In genomic region chr7:117478796-117479479, GRCh38 we compare ENCODE assay signal across 11 cellular contexts. TPM values are rescaled to one million over a fixed set of nuclear protein-coding genes. Genes with fewer than 3 reads are reported as not detected.
DNase-seq lines count a peak whose midpoint lies in the region; ATAC-seq, FAIRE-seq and TF ChIP-seq lines count a peak whose summit lies in the region.
"Had no signal": no experiment of that assay in that cellular context is flagged by ENCODE, and none has a peak within 500 bp of the region (broad histone marks: within the 10 kb centered on the region; RNA-seq: fewer than 3 reads in every experiment).

No MANE protein-coding gene starts in this region.

- DNase-seq in RWPE2 (ENCODE audit: low spot score): no peak
- no peak for DNase-seq in endothelial cell of umbilical vein (ENCODE audit: low read depth, low spot score)
- DNase-seq in mesothelial cell of epicardium (ENCODE audit: low spot score in 2 of 2, unreplicated experiment in 2 of 2): no peak
- DNase-seq in thoracic aorta (ENCODE audit: low spot score): no peak
- DNase-seq in activated effector memory CD4-positive, alpha-beta T cell treated with Interleukin-2 at 50 U/mL for 16 hours: no peak
- no peak for DNase-seq in GM03348 (ENCODE audit: low spot score)
- no peak for DNase-seq in hepatic stellate cell (ENCODE audit: low spot score)
- DNase-seq: NCI-H1436 treated with DMSO at 0.1 percent for 48 hours; stimulated activated CD8-positive, alpha-beta memory T cell treated with anti-CD3 and anti-CD28 coated beads, Interleukin-4, amount 100 ng/mL, for 48 hours had no signal

- H3K9me3 ChIP-seq in RWPE2 (ENCODE audit: severe bottlenecking): no peaks in the 10 kb centered on the region
- no peaks in the 10 kb centered on the region for H3K9me3 ChIP-seq in endothelial cell of umbilical vein (replicated peaks; ENCODE audit: control insufficient read depth, insufficient read depth, low read length)
- H3K9me3 ChIP-seq in thoracic aorta: no peaks in the 10 kb centered on the region

- TF ChIP-seq POLR2A in endothelial cell of umbilical vein (IDR thresholded peaks at IDR 0.05; ENCODE audit: low read depth, low read length): no peak

- no peak overlapping the region for H3K4me3 ChIP-seq in RWPE2 (ENCODE audit: severe bottlenecking)
- H3K4me3 ChIP-seq in endothelial cell of umbilical vein (replicated peaks in 1 of 3; ENCODE audit: insufficient read depth in 1 of 3, low read depth in 1 of 3, low read length in 3 of 3): peak overlapping the region in 2 of 3 experiments; percentile 26 to 44
- peak overlapping the region; percentile 72 for H3K4me3 ChIP-seq in thoracic aorta

- H3K4me1 Mint-ChIP-seq in mesothelial cell of epicardium: peaks cover 8% of the 10 kb centered on the region

- intact Hi-C loops in endothelial cell of umbilical vein (cut with micrococcal nuclease): loop anchor here (5.0 kb wide), 1 partner anchor 198 kb away; no protein-coding TSS in a partner anchor

- no peak overlapping the region for H3K27ac Mint-ChIP-seq in mesothelial cell of epicardium

- H3K27ac ChIP-seq in RWPE2 (ENCODE audit: poor library complexity, severe bottlenecking) (no peak overlapping the region), endothelial cell of umbilical vein (ENCODE audit: insufficient read depth, low read depth, low read length) (no peak overlapping the region), thoracic aorta (no peak overlapping the region)

- H3K4me3 Mint-ChIP-seq in mesothelial cell of epicardium: peak overlapping the region; percentile 77

- no TSS peak for BruUV-seq in endothelial cell of umbilical vein (replicated peaks; lab: Mats Ljungman, UMichigan)

- ATAC-seq in RWPE2 (ENCODE audit: low read depth) (peak; percentile 10; the same call in 1 of the 3 replicates), thoracic aorta (ENCODE audit: insufficient number of reproducible peaks, low FRiP score, low read depth) (no peak), HG03457 (IDR thresholded peaks at IDR 0.05; ENCODE audit: unreplicated experiment) (no peak)

- peak overlapping the region; percentile 34 for H3K4me2 ChIP-seq in endothelial cell of umbilical vein (ENCODE audit: insufficient read depth, low read length)

- H3K36me3 ChIP-seq in RWPE2 (ENCODE audit: low read depth): no peaks in the 10 kb centered on the region
- no peaks in the 10 kb centered on the region for H3K36me3 ChIP-seq in endothelial cell of umbilical vein (ENCODE audit: control insufficient read depth in 2 of 2, extremely low read depth in 1 of 2, insufficient read depth in 2 of 2, low read length in 2 of 2)
- no peaks in the 10 kb centered on the region for H3K36me3 ChIP-seq in thoracic aorta

- no peaks in the 10 kb centered on the region for H3K9me3 Mint-ChIP-seq in mesothelial cell of epicardium

- peak overlapping the region; percentile 71 for H2AFZ ChIP-seq in endothelial cell of umbilical vein (ENCODE audit: low read depth, low read length)

- no peaks in the 10 kb centered on the region for H3K9me1 ChIP-seq in endothelial cell of umbilical vein (replicated peaks; ENCODE audit: control insufficient read depth, extremely low read depth, insufficient read depth, low read length)

- peaks cover 48% of the 10 kb centered on the region for H3K27me3 Mint-ChIP-seq in mesothelial cell of epicardium (ENCODE audit: low read depth)

- peak; percentile 77 for FAIRE-seq in endothelial cell of umbilical vein (lab: Jason Lieb, UNC)

- dilution Hi-C loops in endothelial cell of umbilical vein (cut with MboI; ENCODE audit: extremely low pct_ligation_motif_present, low sequenced_read_pairs): no loop called here

- POLR2A ChIA-PET in endothelial cell of umbilical vein (lab: Charles Lee): no interaction called here

- H3K4me1 ChIP-seq in RWPE2 (ENCODE audit: insufficient read depth, poor library complexity, severe bottlenecking) (no peaks in the 10 kb centered on the region), endothelial cell of umbilical vein (ENCODE audit: control insufficient read depth, extremely low read depth, insufficient read depth, low read length) (no peaks in the 10 kb centered on the region), thoracic aorta (ENCODE audit: control insufficient read depth in 1 of 2, low read depth in 2 of 2) (peaks cover 0 to 11% of the 10 kb centered on the region in 2 donors)

- no peaks in the 10 kb centered on the region for H4K20me1 ChIP-seq in endothelial cell of umbilical vein (replicated peaks; ENCODE audit: control insufficient read depth, extremely low read depth, insufficient read depth, low read length)

- H3K79me2 ChIP-seq in endothelial cell of umbilical vein (ENCODE audit: control insufficient read depth, insufficient read depth, low read length): no peaks in the 10 kb centered on the region

- no peak for TF ChIP-seq CTCF in RWPE2 (IDR thresholded peaks at IDR 0.05; ENCODE audit: poor library complexity, severe bottlenecking)
- no peak for TF ChIP-seq CTCF in endothelial cell of umbilical vein (IDR thresholded peaks at IDR 0.05; ENCODE audit: extremely low read depth in 1 of 2, insufficient read depth in 1 of 2, low read depth in 1 of 2, low read length in 2 of 2)
- no peak for TF ChIP-seq CTCF in mesothelial cell of epicardium (IDR thresholded peaks at IDR 0.05; ENCODE audit: unreplicated experiment)
- no peak for TF ChIP-seq CTCF in thoracic aorta (IDR thresholded peaks at IDR 0.05)

- H3K27me3 ChIP-seq in RWPE2 (ENCODE audit: insufficient read depth, poor library complexity, severe bottlenecking) (peaks cover 63% of the 10 kb centered on the region), endothelial cell of umbilical vein (ENCODE audit: control insufficient read depth in 2 of 2, insufficient read depth in 2 of 2, low read length in 2 of 2) (peaks cover 32 to 48% of the 10 kb centered on the region in 2 experiments), thoracic aorta (replicated peaks; ENCODE audit: insufficient read depth) (no peaks in the 10 kb centered on the region)

- H3K9ac ChIP-seq in endothelial cell of umbilical vein (replicated peaks; ENCODE audit: extremely low read depth, insufficient read depth, low read length): no peak overlapping the region

- H3K36me3 Mint-ChIP-seq in mesothelial cell of epicardium: no peaks in the 10 kb centered on the region

- CTCF ChIA-PET in endothelial cell of umbilical vein (lab: Charles Lee): interaction anchor here (1.2 kb wide), 1 partner anchor 20 kb away, joined by 3 read pairs; no protein-coding TSS in a partner anchor

TF ChIP-seq in endothelial cell of umbilical vein, 7 proteins besides CTCF, POLR2A, EP300 and RAD21:
- TF ChIP-seq POLR2AphosphoS5 (IDR thresholded peaks at IDR 0.05; ENCODE audit: insufficient read depth, low read depth, low read length) (no peak), EZH2 (IDR thresholded peaks at IDR 0.05; ENCODE audit: borderline replicate concordance, low read depth, low read length, severe bottlenecking) (peak; percentile 62)

RNA-seq across cellular contexts. Expression of gene CFTR, which starts 0.9 kb away (rescaled TPM):
- total RNA-seq in endothelial cell of umbilical vein: not detected in 2 replicates
- polyA plus RNA-seq in endothelial cell of umbilical vein: 0.03 TPM in 1 of 2 replicates, not detected in the other
- polyA plus RNA-seq in endothelial cell of umbilical vein (2011; cell fraction: cytosol; rRNA removed): not detected in 2 replicates
- 0.04 TPM in 1 of 2 replicates, not detected in the other for polyA plus RNA-seq in endothelial cell of umbilical vein (2011; cell fraction: nucleus; rRNA removed)
- polyA plus RNA-seq in endothelial cell of umbilical vein (2012): not detected in 2 replicates
- polyA minus RNA-seq in endothelial cell of umbilical vein: not detected in 2 replicates
- polyA minus RNA-seq in endothelial cell of umbilical vein (2011; cell fraction: cytosol; rRNA and poly(A)+ RNA removed): not detected
- polyA minus RNA-seq in endothelial cell of umbilical vein (2011; cell fraction: nucleus; rRNA and poly(A)+ RNA removed): not detected in 2 replicates
- 0.91 to 2.7 TPM (median 1.4 TPM) in 3 replicates for total RNA-seq in mesothelial cell of epicardium
- total RNA-seq in thoracic aorta: under 1 TPM in 1 of 2 donors, not detected in 1; 0.68 TPM
- total RNA-seq: RPMI7951 had no signal

RNA-seq across cellular contexts. Expression of gene ASZ1, which starts 51.6 kb away (rescaled TPM):
- total RNA-seq in endothelial cell of umbilical vein (not detected in 2 replicates), mesothelial cell of epicardium (0.18 TPM in 1 of 3 replicates, not detected in the others), thoracic aorta (not detected)
- not detected in 2 replicates for polyA plus RNA-seq in endothelial cell of umbilical vein
- not detected in 2 replicates for polyA plus RNA-seq in endothelial cell of umbilical vein (2011; cell fraction: cytosol; rRNA removed)
- not detected in 2 replicates for polyA plus RNA-seq in endothelial cell of umbilical vein (2011; cell fraction: nucleus; rRNA removed)
- not detected in 2 replicates for polyA plus RNA-seq in endothelial cell of umbilical vein (2012)
- polyA minus RNA-seq in endothelial cell of umbilical vein: not detected in 2 replicates
- polyA minus RNA-seq in endothelial cell of umbilical vein (2011; cell fraction: cytosol; rRNA and poly(A)+ RNA removed): not detected
- not detected in 2 replicates for polyA minus RNA-seq in endothelial cell of umbilical vein (2011; cell fraction: nucleus; rRNA and poly(A)+ RNA removed)
- total RNA-seq: RPMI7951 had no signal
